8 cellular contexts compared by ENCODE assay signal in genomic region chr19:29845576-29846176, GRCh38. TPM values are rescaled to one million over a fixed set of nuclear protein-coding genes. Genes with fewer than 3 reads are reported as not detected.
DNase-seq lines count a peak whose midpoint lies in the region; ATAC-seq and TF ChIP-seq lines count a peak whose summit lies in the region.

No MANE protein-coding gene starts in this region.

- intact Hi-C loops in upper lobe of right lung (cut with DNase I): no loop called here

- peaks cover 21% of the 10 kb centered on the region for H3K4me1 ChIP-seq in upper lobe of right lung

- H3K4me3 Mint-ChIP-seq in nephron: peak overlapping the region; percentile 88 to 90 (median 89)

- H3K36me3 ChIP-seq in MG63 (no peaks in the 10 kb centered on the region), upper lobe of right lung (no peaks in the 10 kb centered on the region)

- DNase-seq in DMS 273 (lab: John Stamatoyannopoulos, UW; ENCODE audit: unreplicated experiment) (peak; percentile 75), DMS 273 treated with DMSO at 0.1 percent for 48 hours (lab: John Stamatoyannopoulos, UW) (no peak), MG63 (peak; percentile 51), erythroblast (lab: John Stamatoyannopoulos, UW) (peak; percentile 39 to 46), upper lobe of right lung (peak; percentile 67)
- DNase-seq in activated CD4-positive, alpha-beta T cell treated with anti-CD3 and anti-CD28 coated beads for 48 hours: peak; percentile 61

- TF ChIP-seq CTCF in nephron (IDR thresholded peaks at IDR 0.05; ENCODE audit: unreplicated experiment in 3 of 3): no peak
- TF ChIP-seq CTCF in upper lobe of right lung (IDR thresholded peaks at IDR 0.05): no peak

- H3K4me1 Mint-ChIP-seq in nephron: peaks cover 21% of the 10 kb centered on the region

- H3K36me3 Mint-ChIP-seq in nephron (ENCODE audit: low read depth): no peaks in the 10 kb centered on the region

- H3K9me3 ChIP-seq in MG63 (no peaks in the 10 kb centered on the region), upper lobe of right lung (no peaks in the 10 kb centered on the region)

- H3K4me3 ChIP-seq in MG63 (peak overlapping the region; percentile 69), upper lobe of right lung (peak overlapping the region; percentile 83)

- H3K27ac ChIP-seq in upper lobe of right lung: peak overlapping the region; percentile 66

- H3K9me3 Mint-ChIP-seq in nephron: no peaks in the 10 kb centered on the region

- TF ChIP-seq POLR2A in erythroblast (IDR thresholded peaks at IDR 0.05; ENCODE audit: low read length): no peak

- ATAC-seq in upper lobe of right lung (no peak), GM19035 (IDR thresholded peaks at IDR 0.05; ENCODE audit: unreplicated experiment) (no peak)

- H3K27me3 Mint-ChIP-seq in nephron (ENCODE audit: low read depth): peaks cover 7% of the 10 kb centered on the region

- peak overlapping the region; percentile 79 to 90 (median 86) for H3K27ac Mint-ChIP-seq in nephron

- H3K27me3 ChIP-seq in MG63 (no peaks in the 10 kb centered on the region), upper lobe of right lung (no peaks in the 10 kb centered on the region)

RNA-seq across cellular contexts. Expression of gene CCNE1, which starts 33.9 kb away (rescaled TPM):
- total RNA-seq in MG63 (2014; rRNA removed; shearing (Covaris generic); ENCODE audit: low replicate concordance): 5.6 and 11.3 TPM in 2 replicates
- total RNA-seq in upper lobe of right lung: 0.55 TPM
